Comparison of ENCODE assay signal across 16 cellular contexts in the genomic region with DNA sequence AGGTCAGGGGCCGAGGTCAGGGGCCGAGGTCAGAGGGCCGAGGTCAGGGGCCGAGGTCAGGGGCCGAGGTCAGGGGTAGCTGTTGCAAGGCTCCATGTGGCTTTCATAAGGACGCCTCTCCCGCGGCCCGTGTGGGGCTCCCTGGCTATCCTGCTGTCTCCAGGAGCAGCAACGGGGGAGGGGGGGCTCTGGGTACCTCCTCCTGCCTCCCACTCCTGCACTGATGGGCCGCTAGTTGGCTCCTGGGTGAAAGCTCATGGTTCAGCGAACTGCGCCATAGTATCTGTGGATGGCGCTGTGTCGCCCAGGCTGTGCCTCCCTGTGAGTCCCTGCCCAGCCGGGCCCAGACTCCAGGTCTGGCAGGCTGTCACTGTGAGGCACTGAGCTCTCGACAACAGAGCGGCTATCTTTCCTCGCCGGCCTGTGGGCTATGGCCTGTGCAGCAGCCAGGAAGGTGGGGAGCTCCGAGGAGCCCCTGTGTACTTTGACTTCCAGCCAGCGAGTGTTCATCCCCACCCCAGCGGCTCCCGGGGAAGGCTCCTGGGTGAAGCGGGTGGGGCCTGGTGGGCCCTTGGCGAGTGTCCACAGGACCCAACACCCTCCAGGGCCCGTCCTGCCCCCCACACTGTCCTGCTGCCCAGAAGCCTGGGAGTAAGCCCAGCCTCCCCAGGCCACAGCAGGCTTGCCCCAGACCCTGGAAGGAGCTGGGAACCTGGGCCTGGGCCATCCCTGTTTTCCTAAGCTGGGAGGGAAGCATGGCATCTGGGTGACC. TPM values are rescaled to one million over a fixed set of nuclear protein-coding genes. Genes with fewer than 3 reads are reported as not detected.
"Had no signal": no experiment of that assay in that cellular context is flagged by ENCODE, and none has a peak within 500 bp of the region (broad histone marks: within the 10 kb centered on the region; RNA-seq: fewer than 3 reads in every experiment).

No MANE protein-coding gene starts in this region.

- H3K27ac ChIP-seq: colonic mucosa, transverse colon, vagina had no signal

- H3K4me1 ChIP-seq: colonic mucosa, transverse colon, vagina had no signal

- ATAC-seq: activated T-helper 17 cell treated with anti-CD3 and anti-CD28 coated beads, Interleukin-2, amount 50 U/mL, for 72 hours; esophagus mucosa had no signal

- H3K27ac Mint-ChIP-seq: activated T-helper 17 cell treated with anti-CD3 and anti-CD28 coated beads, Interleukin-2, amount 50 U/mL, for 72 hours; naive B cell had no signal

- DNase-seq: activated CD4-positive, alpha-beta T cell treated with anti-CD3 and anti-CD28 coated beads, Interleukin-2, amount 50 U/mL, for 48 hours; activated naive CD4-positive, alpha-beta T cell treated with anti-CD3 and anti-CD28 coated beads, Interleukin-2, amount 50 U/mL, for 16 hours; caudate nucleus; colonic mucosa; islet precursor cell; midbrain; naive B cell; stimulated activated CD4-positive, alpha-beta T cell treated with anti-CD3 and anti-CD28 coated beads, Interleukin-4, amount 100 ng/mL, for 4 hours; stimulated activated CD8-positive, alpha-beta memory T cell treated with anti-CD3 and anti-CD28 coated beads, Interleukin-4, amount 100 ng/mL, for 48 hours; stimulated activated naive CD4-positive, alpha-beta T cell treated with Interleukin-2 at 50 U/mL for 16 hours; substantia nigra; T-helper 9 cell; transverse colon had no signal

- H3K4me1 Mint-ChIP-seq: activated T-helper 17 cell treated with anti-CD3 and anti-CD28 coated beads, Interleukin-2, amount 50 U/mL, for 72 hours; naive B cell had no signal

- H3K4me3 ChIP-seq: colonic mucosa, transverse colon, vagina had no signal

- H3K9me3 ChIP-seq: colonic mucosa, transverse colon, vagina had no signal

- H3K27me3 ChIP-seq: colonic mucosa, vagina had no signal

- H3K4me3 Mint-ChIP-seq: activated T-helper 17 cell treated with anti-CD3 and anti-CD28 coated beads, Interleukin-2, amount 50 U/mL, for 72 hours; naive B cell had no signal

- H3K36me3 ChIP-seq: colonic mucosa, transverse colon, vagina had no signal

- H3K9me3 Mint-ChIP-seq: activated T-helper 17 cell treated with anti-CD3 and anti-CD28 coated beads, Interleukin-2, amount 50 U/mL, for 72 hours; naive B cell had no signal

- H3K36me3 Mint-ChIP-seq: naive B cell had no signal

RNA-seq across cellular contexts. Expression of a gene that starts 8.1 kb away (rescaled TPM):
- total RNA-seq: activated T-helper 17 cell treated with anti-CD3 and anti-CD28 coated beads, Interleukin-2, amount 50 U/mL, for 72 hours; esophagus mucosa had no signal
